Comparison of ENCODE assay signal across 8 cellular contexts in genomic region chr11:67351275-67352005, GRCh38. TPM values are rescaled to one million over a fixed set of nuclear protein-coding genes. Genes with fewer than 3 reads are reported as not detected.
DNase-seq lines count a peak whose midpoint lies in the region; ATAC-seq and TF ChIP-seq lines count a peak whose summit lies in the region.

No MANE protein-coding gene starts in this region.

- DNase-seq in ACHN (peak; percentile 70), NCI-H460 (ENCODE audit: extremely low read depth, low read depth) (peak; percentile 57), dorsolateral prefrontal cortex (peak in 6 of 10 donors; percentile 39 to 70 (median 44)), medulla oblongata (ENCODE audit: extremely low spot score) (peak; percentile 78)
- DNase-seq in activated CD4-positive, alpha-beta T cell treated with anti-CD3 and anti-CD28 coated beads, Interleukin-2, amount 50 U/mL, for 1 hour, result peak; percentile 67
- peak; percentile 73 for DNase-seq in stimulated activated CD8-positive, alpha-beta memory T cell treated with anti-CD3 and anti-CD28 coated beads, Interleukin-4, amount 100 ng/mL, for 48 hours

- no peaks in the 10 kb centered on the region for H3K27me3 ChIP-seq in dorsolateral prefrontal cortex

- ATAC-seq in HG03460 (IDR thresholded peaks at IDR 0.05; ENCODE audit: unreplicated experiment), result no peak

- intact Hi-C loops in dorsolateral prefrontal cortex (cut with DNase I), result loop anchor here (2.0 to 5.0 kb wide), 3 partner anchors 29 to 156 kb away; partner anchors contain the start of genes CDK2AP2 (in 1 of the 2) and PITPNM1 (in 1 of the 2)

- peak overlapping the region in 51 of 59 donors; percentile 26 to 99 (median 96) for H3K27ac ChIP-seq in dorsolateral prefrontal cortex

- peak; percentile 39 for TF ChIP-seq POLR2A in GM19099 (IDR thresholded peaks at IDR 0.05; ENCODE audit: extremely low read depth, insufficient read length, low read depth)

- TF ChIP-seq CTCF in dorsolateral prefrontal cortex (IDR thresholded peaks at IDR 0.05 in 54 of 56, conservative IDR thresholded peaks at IDR 0.05 in 2 of 56; ENCODE audit: low read depth in 1 of 56, partially characterized antibody in 56 of 56), result peak; percentile 77 to 98 (median 93)

- peak overlapping the region in 19 of 59 donors; percentile 3 to 98 (median 79) for H3K4me3 ChIP-seq in dorsolateral prefrontal cortex

- in situ Hi-C loops in ACHN (cut with HindIII; ENCODE audit: low pct_ligation_motif_present, low pct_unique_long_range_greater_than_20kb, low sequenced_read_pairs), result no loop called here

RNA-seq across cellular contexts. Expression of gene POLD4, which starts 1.9 kb away (rescaled TPM):
- total RNA-seq in NCI-H460 (2014; rRNA removed; shearing (Covaris generic)), result 62.8 and 75.5 TPM in 2 replicates
- polyA plus RNA-seq in NCI-H460 (2014; cell fraction: nucleus; rRNA removed), result 91.6 and 132 TPM in 2 replicates
- total RNA-seq in dorsolateral prefrontal cortex, result 10 to 100 TPM; 11.4 to 49.5 (median 26.7) TPM

RNA-seq across cellular contexts. Expression of gene CLCF1, which starts 22.0 kb away (rescaled TPM):
- 4.9 and 5.3 TPM in 2 replicates for total RNA-seq in NCI-H460 (2014; rRNA removed; shearing (Covaris generic))
- polyA plus RNA-seq in NCI-H460 (2014; cell fraction: nucleus; rRNA removed), result 21.2 TPM in 2 replicates
- 1 to 10 TPM in 8 of 120 experiments, under 1 TPM in 50, not detected in 62; 0.23 to 2.5 (median 0.50) TPM for total RNA-seq in dorsolateral prefrontal cortex

RNA-seq across cellular contexts. Expression of gene RAD9A, which starts 40.3 kb away (rescaled TPM):
- 4.2 and 5.9 TPM in 2 replicates for total RNA-seq in NCI-H460 (2014; rRNA removed; shearing (Covaris generic))
- polyA plus RNA-seq in NCI-H460 (2014; cell fraction: nucleus; rRNA removed), result 14.6 and 20.8 TPM in 2 replicates
- total RNA-seq in dorsolateral prefrontal cortex, result 10 to 100 TPM; 15.9 to 52.4 (median 26.4) TPM

RNA-seq across cellular contexts. Expression of gene SSH3, which starts 48.1 kb away (rescaled TPM):
- 5.0 and 8.6 TPM in 2 replicates for total RNA-seq in NCI-H460 (2014; rRNA removed; shearing (Covaris generic))
- 55.0 and 71.8 TPM in 2 replicates for polyA plus RNA-seq in NCI-H460 (2014; cell fraction: nucleus; rRNA removed)
- 10 to 100 TPM; 15.0 to 46.9 (median 26.2) TPM for total RNA-seq in dorsolateral prefrontal cortex

RNA-seq across cellular contexts. Expression of gene PPP1CA, which starts 50.2 kb away (rescaled TPM):
- total RNA-seq in NCI-H460 (2014; rRNA removed; shearing (Covaris generic)), result 137 and 159 TPM in 2 replicates
- polyA plus RNA-seq in NCI-H460 (2014; cell fraction: nucleus; rRNA removed), result 105 and 122 TPM in 2 replicates
- 10 to 100 TPM; 47.4 to 86.5 (median 66.9) TPM for total RNA-seq in dorsolateral prefrontal cortex
